8 cellular contexts compared by ENCODE assay signal in genomic region chr3:192850501-192850981, GRCh38.
A peak's percentile ranks its signal among the peaks of the same experiment; 100 is the strongest.
DNase-seq lines count a peak whose midpoint lies in the region; ATAC-seq and TF ChIP-seq lines count a peak whose summit lies in the region.

No MANE protein-coding gene starts in this region.

- TF ChIP-seq POLR2A in thyroid gland (IDR thresholded peaks at IDR 0.05): no peak

- no peak overlapping the region for H3K27ac ChIP-seq in thyroid gland

- H3K4me1 ChIP-seq in thyroid gland: peaks cover 7 to 13% of the 10 kb centered on the region in 2 donors

- no peaks in the 10 kb centered on the region for H3K27me3 ChIP-seq in thyroid gland

- no peaks in the 10 kb centered on the region for H3K9me3 ChIP-seq in thyroid gland

- intact Hi-C loops in thyroid gland (cut with DNase I): no loop called here

- ATAC-seq in GM18867 (IDR thresholded peaks at IDR 0.05; ENCODE audit: unreplicated experiment) (peak; percentile 76), HG02798 (IDR thresholded peaks at IDR 0.05; ENCODE audit: poor library complexity, unreplicated experiment) (peak; percentile 74)

- 89 to 93% methylated on average over 11 of the region's 11 CpGs for WGBS in thyroid gland, 2 donors

- no peaks in the 10 kb centered on the region for H3K36me3 ChIP-seq in thyroid gland

- no peak for TF ChIP-seq CTCF in thyroid gland (IDR thresholded peaks at IDR 0.05)

- H3K4me3 ChIP-seq in thyroid gland (replicated peaks in 1 of 3): no peak overlapping the region

- DNase-seq in RPMI7951 (ENCODE audit: low read depth) (peak; percentile 74), ecto neural progenitor cell (ENCODE audit: low spot score) (peak; percentile 49), occipital lobe (lab: John Stamatoyannopoulos, UW) (no peak), NCI-H2227 (lab: John Stamatoyannopoulos, UW; ENCODE audit: unreplicated experiment) (no peak), thyroid gland (no peak)
- peak; percentile 17 to 49 (median 23) for DNase-seq in stimulated activated CD4-positive, alpha-beta T cell treated with anti-CD3 and anti-CD28 coated beads, TNF-alpha, amount 100 ng/mL, for 48 hours (ENCODE audit: low read depth in 3 of 3)

Comparison
In these comparisons a context has a peak if more than half of its experiments do, and no peak if none do; other contexts are left out.
1. DNase-seq: peak in RPMI7951 (single experiment), ecto neural progenitor cell (single experiment) and stimulated activated CD4-positive, alpha-beta T cell treated with anti-CD3 and anti-CD28 coated beads, TNF-alpha, amount 100 ng/mL, for 48 hours (3 of 3); none in occipital lobe (single experiment), NCI-H2227 (single experiment) and thyroid gland (0 of 2).